ENCODE assay signal across 17 cellular contexts in genomic region chr21:19261731-19262367, GRCh38.
"Had no signal": no experiment of that assay in that cellular context is flagged by ENCODE, and none has a peak within 500 bp of the region (broad histone marks: within the 10 kb centered on the region; RNA-seq: fewer than 3 reads in every experiment).

No MANE protein-coding gene starts in this region.

- H3K36me3 ChIP-seq: heart right ventricle, left lung, neutrophil had no signal

- H3K4me3 ChIP-seq: heart right ventricle, left lung, lung, psoas muscle had no signal

- H3K4me3 Mint-ChIP-seq: dendritic cell treated with granulocyte-macrophage colony-stimulating factor and Interleukin-4, amounts not matched to agents 40 ng/mL and 50 ng/mL, for 4 days; effector memory CD8-positive, alpha-beta T cell; naive B cell; nephron had no signal

- ATAC-seq: effector memory CD8-positive, alpha-beta T cell; foreskin keratinocyte; left lung; psoas muscle had no signal

- H3K9me3 ChIP-seq: neutrophil, psoas muscle had no signal

- H3K27me3 ChIP-seq: foreskin keratinocyte, heart right ventricle, left lung, neutrophil had no signal

- H3K4me1 ChIP-seq: foreskin keratinocyte, left lung, psoas muscle had no signal

- H3K27ac Mint-ChIP-seq: dendritic cell treated with granulocyte-macrophage colony-stimulating factor and Interleukin-4, amounts not matched to agents 40 ng/mL and 50 ng/mL, for 4 days; effector memory CD8-positive, alpha-beta T cell; naive B cell had no signal

- H3K27ac ChIP-seq: foreskin keratinocyte, heart right ventricle, left lung, neutrophil, psoas muscle had no signal

- H3K9me3 Mint-ChIP-seq: dendritic cell treated with granulocyte-macrophage colony-stimulating factor and Interleukin-4, amounts not matched to agents 40 ng/mL and 50 ng/mL, for 4 days; nephron had no signal

- H3K4me1 Mint-ChIP-seq: naive B cell, nephron had no signal

- H3K27me3 Mint-ChIP-seq: dendritic cell treated with granulocyte-macrophage colony-stimulating factor and Interleukin-4, amounts not matched to agents 40 ng/mL and 50 ng/mL, for 4 days; effector memory CD8-positive, alpha-beta T cell; naive B cell had no signal

- DNase-seq: effector memory CD8-positive, alpha-beta T cell; erythroblast; foreskin keratinocyte; heart right ventricle; hypothalamus; left lung; mesenchymal stem cell; naive B cell; psoas muscle; small intestine; stimulated activated CD4-positive, alpha-beta T cell treated with anti-CD3 and anti-CD28 coated beads, Interleukin-12 subunit alpha, Interleukin-12 subunit beta, amount 100 ng/mL, for 4 hours; stimulated activated naive CD4-positive, alpha-beta T cell treated with Interleukin-2 at 50 U/mL for 16 hours; trophoblast cell had no signal

- H3K36me3 Mint-ChIP-seq: naive B cell had no signal
